Comparison of ENCODE assay signal across 8 cellular contexts in genomic region chr1:51519857-51520699, GRCh38. TPM values are rescaled to one million over a fixed set of nuclear protein-coding genes. Genes with fewer than 3 reads are reported as not detected.
DNase-seq lines count a peak whose midpoint lies in the region; ATAC-seq, FAIRE-seq and TF ChIP-seq lines count a peak whose summit lies in the region.

No MANE protein-coding gene starts in this region.

- H3K79me2 ChIP-seq in H1 (ENCODE audit: control insufficient read depth in 1 of 2, insufficient read depth in 2 of 2, low read length in 2 of 2) (peaks cover 5 to 29% of the 10 kb centered on the region in 2 experiments; a peak in 3 of 4 replicates), osteoblast (ENCODE audit: insufficient read depth, low read length) (peaks cover 37% of the 10 kb centered on the region)

- H4K8ac ChIP-seq in H1 (ENCODE audit: extremely low read depth, insufficient read depth, low read length), result no peak overlapping the region

- H3K4me1 ChIP-seq in Peyer's patch (peaks cover 0 to 29% (median 11%) of the 10 kb centered on the region in 4 donors), H1 (replicated peaks in 1 of 4; ENCODE audit: control insufficient read depth in 3 of 4, insufficient read depth in 4 of 4, low read length in 3 of 4) (no peaks in the 10 kb centered on the region; a peak in 2 of 7 replicates), osteoblast (ENCODE audit: insufficient read depth, low read length) (peaks cover 29% of the 10 kb centered on the region)

- H3K9me3 ChIP-seq in Peyer's patch, result no peaks in the 10 kb centered on the region
- no peaks in the 10 kb centered on the region for H3K9me3 ChIP-seq in H1 (ENCODE audit: insufficient read depth in 2 of 2, low read depth in 1 of 2, low read length in 1 of 2)
- no peaks in the 10 kb centered on the region for H3K9me3 ChIP-seq in osteoblast (ENCODE audit: low read depth, low read length)

- no peak for ATAC-seq in HG03469 (IDR thresholded peaks at IDR 0.05; ENCODE audit: unreplicated experiment)

- H2AK5ac ChIP-seq in H1 (ENCODE audit: low read depth, low read length), result no peak overlapping the region

- H2BK20ac ChIP-seq in H1 (ENCODE audit: low read length), result no peak overlapping the region

- H4K20me1 ChIP-seq in H1 (replicated peaks in 1 of 2; ENCODE audit: control insufficient read depth in 1 of 2, insufficient read depth in 2 of 2, low read length in 2 of 2), result no peaks in the 10 kb centered on the region
- no peaks in the 10 kb centered on the region for H4K20me1 ChIP-seq in osteoblast (ENCODE audit: insufficient read depth, low read length)

- 89% methylated on average over 8 of the region's 8 CpGs; no CpG with 5 or more reads in 1 of the 2 experiments for WGBS in H1 (ENCODE audit: extremely low coverage in 1 of 2, insufficient coverage in 1 of 2, insufficient read length in 1 of 2, insufficient replicate concordance in 2 of 2, low coverage in 1 of 2, low lambda C conversion rate in 2 of 2, missing lambda C conversion rate in 1 of 2), 2 experiments

- H3K36me3 ChIP-seq in Peyer's patch (no peaks in the 10 kb centered on the region), H1 (ENCODE audit: control insufficient read depth in 2 of 4, insufficient read depth in 4 of 4, low read length in 3 of 4) (no peaks in the 10 kb centered on the region), osteoblast (ENCODE audit: insufficient read depth, low read length) (no peaks in the 10 kb centered on the region)

- H2AFZ ChIP-seq in H1 (ENCODE audit: low read length) (no peak overlapping the region), osteoblast (ENCODE audit: low read length) (peak overlapping the region; percentile 13)

- H2BK120ac ChIP-seq in H1 (replicated peaks; ENCODE audit: low read depth, low read length), result no peak overlapping the region

- H3K23me2 ChIP-seq in H1 (ENCODE audit: low read depth, low read length), result peaks cover 9% of the 10 kb centered on the region; the same call in 1 of the 2 replicates

- H3K27me3 ChIP-seq in Peyer's patch (no peaks in the 10 kb centered on the region), H1 (replicated peaks in 1 of 4; ENCODE audit: control insufficient read depth in 3 of 4, extremely low read depth in 1 of 4, insufficient read depth in 3 of 4, low read length in 3 of 4) (no peaks in the 10 kb centered on the region), osteoblast (ENCODE audit: insufficient read depth, low read length) (no peaks in the 10 kb centered on the region)

- no peaks in the 10 kb centered on the region for H3K79me1 ChIP-seq in H1 (ENCODE audit: low read depth, low read length)

- TF ChIP-seq POLR2A in Peyer's patch (IDR thresholded peaks at IDR 0.05) (no peak), H1 (IDR thresholded peaks at IDR 0.05; ENCODE audit: control extremely low read depth in 1 of 2, low read depth in 2 of 2, low read length in 2 of 2) (no peak)

- peak overlapping the region in 1 of 4 donors; percentile 98 for H3K4me3 ChIP-seq in Peyer's patch
- H3K4me3 ChIP-seq in H1 (ENCODE audit: extremely low read depth in 1 of 4, insufficient read depth in 2 of 4, low read depth in 3 of 4, low read length in 4 of 4), result no peak overlapping the region
- H3K4me3 ChIP-seq in osteoblast (ENCODE audit: insufficient read depth, low read length), result no peak overlapping the region

- POLR2A ChIA-PET in H1 (lab: Charles Lee; ENCODE audit: partially characterized antibody), result interaction anchor here (1.3 to 2.0 kb wide), 3 partner anchors 11 to 109 kb away, joined by 3 to 4 read pairs (median 3); no protein-coding TSS in a partner anchor

- DNase-seq in Daoy (ENCODE audit: low read depth) (peak; percentile 90), Peyer's patch (no peak), H1 (ENCODE audit: low read depth in 1 of 2, low spot score in 2 of 2) (no peak), osteoblast (ENCODE audit: insufficient read length, low spot score, missing footprints) (peak; percentile 89), NCI-H526 treated with DMSO at 0.1 percent for 48 hours (lab: John Stamatoyannopoulos, UW) (no peak), NCI-H82 (lab: John Stamatoyannopoulos, UW) (no peak), G401 (ENCODE audit: low spot score) (no peak)

- H3K23ac ChIP-seq in H1 (ENCODE audit: insufficient read length), result no peak overlapping the region

- 0 out of 2 replicates have a peak overlapping the region, but pooled peaks have one; percentile 77 for H2BK15ac ChIP-seq in H1 (ENCODE audit: low read length)

- H3K27ac ChIP-seq in Peyer's patch (peak overlapping the region; percentile 19 to 100 (median 63)), H1 (ENCODE audit: low read depth, low read length) (no peak overlapping the region), osteoblast (ENCODE audit: low read depth, low read length) (peak overlapping the region; percentile 32)

- no peak overlapping the region for H2BK5ac ChIP-seq in H1 (ENCODE audit: low read depth, low read length)

- no peak overlapping the region for H3K9ac ChIP-seq in H1 (replicated peaks in 1 of 4; ENCODE audit: extremely low read depth in 1 of 4, low read depth in 3 of 4, low read length in 3 of 4)

- no peak overlapping the region for H3K56ac ChIP-seq in H1 (replicated peaks; ENCODE audit: insufficient read length, low read depth, low read length)

- no peak overlapping the region for H4K91ac ChIP-seq in H1 (replicated peaks; ENCODE audit: insufficient read length, low read length)

- H3K18ac ChIP-seq in H1 (ENCODE audit: extremely low read depth, low read length), result no peak overlapping the region

- no peak overlapping the region for H2BK12ac ChIP-seq in H1 (ENCODE audit: low read depth, low read length)

- TF ChIP-seq EP300 in H1 (IDR thresholded peaks at IDR 0.05; ENCODE audit: borderline replicate concordance in 1 of 2, low read depth in 2 of 2, low read length in 2 of 2), result no peak

- in situ Hi-C loops in G401 (cut with HindIII; ENCODE audit: low sequenced_read_pairs), result no loop called here

- H3K14ac ChIP-seq in H1 (ENCODE audit: insufficient read length), result no peak overlapping the region

- no peak for FAIRE-seq in H1 (lab: Jason Lieb, UNC)

- H3K4me2 ChIP-seq in H1 (ENCODE audit: insufficient read depth in 1 of 2, low read depth in 2 of 2, low read length in 2 of 2) (no peak overlapping the region), osteoblast (ENCODE audit: insufficient read depth, low read length) (peak overlapping the region; percentile 12)

- TF ChIP-seq RAD21 in H1 (IDR thresholded peaks at IDR 0.05 in 1 of 2, conservative IDR thresholded peaks at IDR 0.05 in 1 of 2; ENCODE audit: low read depth in 2 of 2, low read length in 2 of 2), result no peak

- TF ChIP-seq CTCF in Peyer's patch (IDR thresholded peaks at IDR 0.05), result no peak
- TF ChIP-seq CTCF in H1 (IDR thresholded peaks at IDR 0.05; ENCODE audit: control extremely low read depth in 1 of 3, insufficient read depth in 1 of 3, low read depth in 1 of 3, low read length in 3 of 3), result no peak
- TF ChIP-seq CTCF in osteoblast (IDR thresholded peaks at IDR 0.05; ENCODE audit: extremely low read depth, low read depth, low read length), result no peak

- H3K4ac ChIP-seq in H1 (replicated peaks; ENCODE audit: insufficient read length, low read depth, low read length), result no peak overlapping the region

- no peak overlapping the region for H4K5ac ChIP-seq in H1 (ENCODE audit: insufficient read length, low read depth, low read length)

- CTCF ChIA-PET in H1 (lab: Charles Lee; ENCODE audit: partially characterized antibody), result no interaction called here

TF ChIP-seq in H1, 55 proteins besides CTCF, POLR2A, EP300 and RAD21:
- no peak for TF ChIP-seq HDAC2 (IDR thresholded peaks at IDR 0.05; ENCODE audit: borderline replicate concordance in 1 of 2, low read depth in 2 of 2, low read length in 2 of 2)
- no peak for TF ChIP-seq RBBP5 (IDR thresholded peaks at IDR 0.05; ENCODE audit: borderline replicate concordance, low read depth, low read length)
- TF ChIP-seq KDM1A (IDR thresholded peaks at IDR 0.05; ENCODE audit: borderline replicate concordance, low read length), result no peak
- TF ChIP-seq TCF12 (IDR thresholded peaks at IDR 0.05; ENCODE audit: low read depth, low read length), result no peak
- no peak for TF ChIP-seq ZNF274 (IDR thresholded peaks at IDR 0.05; ENCODE audit: borderline replicate concordance, extremely low read depth, low read length)
- no peak for TF ChIP-seq USF2 (IDR thresholded peaks at IDR 0.05; ENCODE audit: low read length)
- no peak for TF ChIP-seq JUN (IDR thresholded peaks at IDR 0.05; ENCODE audit: low read depth, low read length)
- no peak for TF ChIP-seq BACH1 (IDR thresholded peaks at IDR 0.05; ENCODE audit: low read length)
- no peak for TF ChIP-seq BRCA1 (IDR thresholded peaks at IDR 0.05; ENCODE audit: low read depth, low read length)

RNA-seq across cellular contexts. Expression of gene EPS15, which starts 1.0 kb away (rescaled TPM):
- 33.4 and 43.0 TPM in 2 replicates for total RNA-seq in Daoy (2014; rRNA removed; shearing (Covaris generic))
- total RNA-seq in Peyer's patch (100 to 1,000 TPM in 1 of 4 donors, 10 to 100 TPM in 3; 48.9 to 160 (median 65.6) TPM), osteoblast (79.9 and 82.2 TPM in 2 replicates)
- total RNA-seq in H1 (2021; fragmentation: NEBNext Ultra II Directional; extraction: Animal tissue kit (Norgen Biotek cat#: 25700)), result 51.2 and 57.2 TPM in 2 replicates
- 11.5 and 15.9 TPM in 2 replicates for polyA plus RNA-seq in H1 (2011; rRNA removed)
- polyA plus RNA-seq in H1 (2011; cell fraction: cytosol; rRNA removed), result 27.7 TPM
- polyA plus RNA-seq in H1 (2011; cell fraction: nucleus; rRNA removed), result 11.7 TPM
- 20.3 to 36.4 TPM (median 22.5 TPM) in 4 replicates for polyA plus RNA-seq in H1 (2012, experiment 1 of 2)
- polyA plus RNA-seq in H1 (2012, experiment 2 of 2), result 1.5 TPM
- 34.0 TPM for polyA plus RNA-seq in H1 (2013, experiment 1 of 2)
- polyA plus RNA-seq in H1 (2013, experiment 2 of 2), result 32.8 TPM
- polyA minus RNA-seq in H1 (2011; rRNA and poly(A)+ RNA removed), result 36.5 and 47.3 TPM in 2 replicates
- polyA minus RNA-seq in H1 (2011; cell fraction: cytosol; rRNA and poly(A)+ RNA removed), result 29.7 TPM
- polyA minus RNA-seq in H1 (2011; cell fraction: nucleus; rRNA and poly(A)+ RNA removed), result 56.1 TPM
- total RNA-seq in G401 (2014; rRNA removed; shearing (Covaris generic)), result 5.4 and 8.9 TPM in 2 replicates

Comparison
In these comparisons a context has a peak if more than half of its experiments do, and no peak if none do; other contexts are left out.
1. DNase-seq: peak in Daoy (single experiment) and osteoblast (single experiment); none in Peyer's patch (0 of 3), H1 (0 of 2), NCI-H526 treated with DMSO at 0.1 percent for 48 hours (single experiment), NCI-H82 (single experiment) and G401 (single experiment).